ENCODE assay signal across 14 cellular contexts in the genomic region with DNA sequence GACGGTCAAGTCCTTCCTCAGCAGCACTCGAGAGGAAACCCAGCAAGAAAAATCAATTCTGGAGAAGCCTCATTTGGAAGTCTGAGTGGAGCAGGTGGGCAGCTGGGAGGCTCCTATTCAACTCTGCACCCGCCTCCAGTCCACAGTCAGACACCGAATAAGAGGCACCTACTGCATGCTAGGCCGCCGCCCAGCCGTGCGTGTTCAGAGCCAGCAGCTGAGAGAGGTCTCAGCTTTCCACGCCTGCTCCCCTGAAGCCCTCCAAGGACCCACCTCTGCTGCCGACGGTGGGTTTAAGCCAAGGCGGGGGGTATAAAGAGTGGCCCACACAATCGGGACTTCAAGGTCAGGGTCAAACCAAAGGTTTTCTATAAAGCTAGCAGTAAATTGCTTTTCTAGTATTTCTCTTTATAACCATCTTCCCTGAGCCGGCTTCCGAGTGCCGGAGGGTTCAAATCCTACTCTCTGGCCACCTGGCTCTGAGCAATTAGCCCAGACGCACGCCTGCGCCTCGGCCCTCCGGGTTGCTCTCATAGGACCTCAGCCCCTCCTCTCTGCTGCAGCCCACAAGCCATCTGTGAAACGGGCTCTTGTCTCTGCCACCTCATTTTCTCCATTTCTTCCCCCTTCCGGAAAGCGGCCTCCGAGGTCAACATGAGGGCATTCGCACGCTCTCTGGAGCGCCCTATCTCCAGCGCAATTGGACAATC. TPM values are rescaled to one million over a fixed set of nuclear protein-coding genes. Genes with fewer than 3 reads are reported as not detected.
DNase-seq lines count a peak whose midpoint lies in the region; TF ChIP-seq lines count a peak whose summit lies in the region.
"Had no signal": no experiment of that assay in that cellular context is flagged by ENCODE, and none has a peak within 500 bp of the region (broad histone marks: within the 10 kb centered on the region; RNA-seq: fewer than 3 reads in every experiment).

No MANE protein-coding gene starts in this region.

- H3K27ac Mint-ChIP-seq in chondrocyte (ENCODE audit: unreplicated experiment), result peak overlapping the region; percentile 73
- peak overlapping the region; percentile 69 to 91 (median 91) for H3K27ac Mint-ChIP-seq in nephron
- H3K27ac Mint-ChIP-seq: T-cell had no signal

- no peaks in the 10 kb centered on the region for H3K9me3 Mint-ChIP-seq in chondrocyte (ENCODE audit: low read depth)
- H3K9me3 Mint-ChIP-seq in nephron, result no peaks in the 10 kb centered on the region
- H3K9me3 Mint-ChIP-seq: T-cell had no signal

- no peaks in the 10 kb centered on the region for H3K27me3 Mint-ChIP-seq in chondrocyte (ENCODE audit: low read depth)
- H3K27me3 Mint-ChIP-seq in nephron (ENCODE audit: low read depth), result no peaks in the 10 kb centered on the region
- H3K27me3 Mint-ChIP-seq: T-cell had no signal

- peak overlapping the region; percentile 53 for H3K4me3 Mint-ChIP-seq in chondrocyte (ENCODE audit: unreplicated experiment)
- H3K4me3 Mint-ChIP-seq in nephron, result peak overlapping the region in 2 of 3 experiments; percentile 9 to 17
- H3K4me3 Mint-ChIP-seq: T-cell had no signal

- H3K36me3 Mint-ChIP-seq in chondrocyte (ENCODE audit: low read depth), result no peaks in the 10 kb centered on the region
- no peaks in the 10 kb centered on the region for H3K36me3 Mint-ChIP-seq in nephron (ENCODE audit: low read depth)
- H3K36me3 Mint-ChIP-seq: T-cell had no signal

- H3K4me1 Mint-ChIP-seq in chondrocyte (ENCODE audit: low read depth) (peaks cover 23% of the 10 kb centered on the region), nephron (peaks cover 32% of the 10 kb centered on the region)

- TF ChIP-seq CTCF in chondrocyte (IDR thresholded peaks at IDR 0.05) (no peak), nephron (IDR thresholded peaks at IDR 0.05; ENCODE audit: unreplicated experiment in 3 of 3) (no peak)

- DNase-seq in DMS79 (lab: John Stamatoyannopoulos, UW), result peak; percentile 94
- peak; percentile 48 for DNase-seq in NCI-H2171 (lab: John Stamatoyannopoulos, UW)
- DNase-seq in chondrocyte (ENCODE audit: low spot score), result peak; percentile 71
- DNase-seq in T-helper 9 cell, result no peak
- no peak for DNase-seq in stimulated activated CD4-positive, alpha-beta T cell treated with anti-CD3 and anti-CD28 coated beads, Interleukin-15, amount 100 ng/mL, for 24 hours
- no peak for DNase-seq in activated CD8-positive, alpha-beta memory T cell treated with anti-CD3 and anti-CD28 coated beads, Interleukin-2, amount 50 U/mL, for 4 hours
- no peak for DNase-seq in KG1 (lab: John Stamatoyannopoulos, UW)
- DNase-seq: Calu3; caudate nucleus; NCI-H1048; stimulated activated CD4-positive, alpha-beta T cell treated with anti-CD3 and anti-CD28 coated beads, Interleukin-4, amount 100 ng/mL, for 4 hours; T-cell; tibial artery had no signal

RNA-seq across cellular contexts. Expression of gene VAV2, which starts 41.8 kb away (rescaled TPM):
- 17.7 to 34.2 TPM (median 19.3 TPM) in 3 replicates for total RNA-seq in chondrocyte

Comparison
In these comparisons a context has a peak if more than half of its experiments do, and no peak if none do; other contexts are left out.
1. DNase-seq: peak in DMS79 (single experiment), NCI-H2171 (single experiment) and chondrocyte (single experiment); none in T-helper 9 cell (single experiment), stimulated activated CD4-positive, alpha-beta T cell treated with anti-CD3 and anti-CD28 coated beads, Interleukin-15, amount 100 ng/mL, for 24 hours (single experiment), activated CD8-positive, alpha-beta memory T cell treated with anti-CD3 and anti-CD28 coated beads, Interleukin-2, amount 50 U/mL, for 4 hours (single experiment) and KG1 (single experiment).